In genomic region chr20:41339957-41340326, GRCh38 we compare ENCODE assay signal across 8 cellular contexts.
DNase-seq lines count a peak whose midpoint lies in the region; ATAC-seq and TF ChIP-seq lines count a peak whose summit lies in the region.

No MANE protein-coding gene starts in this region.

- no peaks in the 10 kb centered on the region for H3K36me3 Mint-ChIP-seq in central memory CD8-positive, alpha-beta T cell (ENCODE audit: insufficient read depth)

- no peaks in the 10 kb centered on the region for H3K9me3 Mint-ChIP-seq in central memory CD8-positive, alpha-beta T cell

- H3K4me1 Mint-ChIP-seq in central memory CD8-positive, alpha-beta T cell = peaks cover 11% of the 10 kb centered on the region

- H3K27ac Mint-ChIP-seq in central memory CD8-positive, alpha-beta T cell (ENCODE audit: low read depth) = no peak overlapping the region

- H3K4me3 Mint-ChIP-seq in central memory CD8-positive, alpha-beta T cell = peak overlapping the region; percentile 73

- CTCF ChIA-PET in GM10248 (lab: Yijun Ruan, JAX) = interaction anchor here (0.5 to 7.2 kb wide), 46 partner anchors 8 to 380 kb away, joined by 3 to 133 read pairs (median 4); partner anchors contain the start of gene PLCG1

- H3K27me3 Mint-ChIP-seq in central memory CD8-positive, alpha-beta T cell = peaks cover 9% of the 10 kb centered on the region

- DNase-seq in GM10248 (ENCODE audit: extremely low spot score) = peak; percentile 88
- DNase-seq in NCI-H2196 (lab: John Stamatoyannopoulos, UW; ENCODE audit: unreplicated experiment) = peak; percentile 88
- DNase-seq in central memory CD8-positive, alpha-beta T cell (ENCODE audit: low spot score in 2 of 2) = peak; percentile 72 to 86
- DNase-seq in islet precursor cell = peak; percentile 96
- peak; percentile 85 for DNase-seq in stimulated activated CD4-positive, alpha-beta T cell treated with anti-CD3 and anti-CD28 coated beads, Interleukin-12 subunit alpha, Interleukin-12 subunit beta, amount 100 ng/mL, for 4 hours

- POLR2A ChIA-PET in GM10248 (lab: Yijun Ruan, JAX) = interaction anchor here (0.7 kb wide), 1 partner anchor 98 kb away, joined by 4 read pairs; no protein-coding TSS in a partner anchor

- TF ChIP-seq CTCF in GM10248 (IDR thresholded peaks at IDR 0.05; ENCODE audit: control extremely low read depth, extremely low read depth, low read depth, missing control alignments) = peak; percentile 98

- ATAC-seq in HG03039 (IDR thresholded peaks at IDR 0.05; ENCODE audit: unreplicated experiment) (peak; percentile 54), HG03097 (IDR thresholded peaks at IDR 0.05; ENCODE audit: low FRiP score, unreplicated experiment) (no peak)
- peak; percentile 86 to 95 for ATAC-seq in activated CD4-positive, CD25-positive, alpha-beta regulatory T cell treated with anti-CD3 and anti-CD28 coated beads, Interleukin-2, amount 50 U/mL, for 24 hours
- peak; percentile 88 for ATAC-seq in central memory CD8-positive, alpha-beta T cell (replicated peaks; ENCODE audit: extremely low read depth, poor library complexity, severe bottlenecking)
